Comparison of ENCODE assay signal across 7 cellular contexts in the genomic region with DNA sequence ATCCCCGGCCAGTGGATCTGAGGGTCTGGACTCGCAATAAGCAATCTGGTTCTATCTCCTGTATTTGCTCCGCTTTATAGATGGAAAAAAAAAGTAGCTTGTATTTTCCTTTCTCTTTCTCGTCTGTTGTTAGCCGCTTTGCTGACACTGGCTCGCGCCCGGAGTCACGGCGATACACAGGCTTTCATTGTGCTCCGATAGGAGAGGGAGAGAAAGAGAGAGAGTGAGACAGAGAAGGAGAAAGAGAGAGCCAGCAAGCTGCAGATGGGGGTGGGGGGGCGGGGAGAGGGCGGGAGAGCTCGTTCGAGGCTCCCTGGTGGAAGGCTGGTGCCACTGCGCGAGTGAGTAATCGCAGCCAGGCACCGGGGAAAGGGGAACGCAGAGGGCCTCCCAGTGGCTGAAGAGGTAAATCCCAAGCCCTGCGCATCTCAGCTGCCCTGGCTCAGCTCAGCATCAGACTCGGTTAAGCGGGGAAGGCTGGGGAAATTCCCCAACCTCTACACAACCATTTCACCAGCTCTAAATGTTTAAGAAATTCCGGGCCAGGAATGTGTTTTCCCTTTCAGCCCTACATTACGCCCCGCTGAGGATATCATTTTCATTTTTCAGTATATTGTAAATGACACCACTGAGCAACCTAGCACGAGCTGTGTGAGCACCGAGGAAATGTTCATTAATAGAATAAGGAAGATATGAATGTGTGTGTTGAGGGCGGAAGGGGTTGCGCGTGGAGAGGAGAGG.
DNase-seq lines count a peak whose midpoint lies in the region; ATAC-seq and TF ChIP-seq lines count a peak whose summit lies in the region.

A gene (minus strand): TSS at position 225 of the 741 bp plus-strand sequence. CDS start 1,300 bp downstream, outside the sequence.

- ATAC-seq in GM18505 (IDR thresholded peaks at IDR 0.05; ENCODE audit: unreplicated experiment), result peak; percentile 72
- peak; percentile 80 for ATAC-seq in HG02973 (IDR thresholded peaks at IDR 0.05; ENCODE audit: unreplicated experiment)

- H3K4me3 ChIP-seq in astrocyte of the spinal cord (ENCODE audit: low read depth, low read length) (peak within 1 kb of the TSS; percentile 86), retinal pigment epithelial cell (ENCODE audit: low read length) (peak within 1 kb of the TSS; percentile 78)

- in situ Hi-C loops in astrocyte of the spinal cord (cut with HindIII; ENCODE audit: low sequenced_read_pairs), result no loop called here

- TF ChIP-seq POLR2A in GM18505 (IDR thresholded peaks at IDR 0.05; ENCODE audit: borderline replicate concordance, extremely low read depth, insufficient read depth, insufficient read length), result no peak

- DNase-seq in NCI-H1930 (lab: John Stamatoyannopoulos, UW), result peak; percentile 83 to 84
- DNase-seq in T1000 (lab: John Stamatoyannopoulos, UW), result peak; percentile 73
- peak; percentile 94 for DNase-seq in astrocyte of the spinal cord (ENCODE audit: low read depth, low spot score)
- peak; percentile 11 to 96 (median 89) for DNase-seq in hypothalamus (lab: John Stamatoyannopoulos, UW)
- DNase-seq in retinal pigment epithelial cell (ENCODE audit: low read depth), result peak; percentile 82

- peak; percentile 92 for TF ChIP-seq CTCF in astrocyte of the spinal cord (IDR thresholded peaks at IDR 0.05; ENCODE audit: low read depth, low read length)
- TF ChIP-seq CTCF in retinal pigment epithelial cell (conservative IDR thresholded peaks at IDR 0.05; ENCODE audit: low read depth, low read length), result peak; percentile 90

Comparison
In these comparisons a context has a peak if more than half of its experiments do, and no peak if none do; other contexts are left out.
1. Peak in every context shown above with its lines: DNase-seq, ATAC-seq and H3K4me3 ChIP-seq.